ENCODE assay signal across 8 cellular contexts in the genomic region with DNA sequence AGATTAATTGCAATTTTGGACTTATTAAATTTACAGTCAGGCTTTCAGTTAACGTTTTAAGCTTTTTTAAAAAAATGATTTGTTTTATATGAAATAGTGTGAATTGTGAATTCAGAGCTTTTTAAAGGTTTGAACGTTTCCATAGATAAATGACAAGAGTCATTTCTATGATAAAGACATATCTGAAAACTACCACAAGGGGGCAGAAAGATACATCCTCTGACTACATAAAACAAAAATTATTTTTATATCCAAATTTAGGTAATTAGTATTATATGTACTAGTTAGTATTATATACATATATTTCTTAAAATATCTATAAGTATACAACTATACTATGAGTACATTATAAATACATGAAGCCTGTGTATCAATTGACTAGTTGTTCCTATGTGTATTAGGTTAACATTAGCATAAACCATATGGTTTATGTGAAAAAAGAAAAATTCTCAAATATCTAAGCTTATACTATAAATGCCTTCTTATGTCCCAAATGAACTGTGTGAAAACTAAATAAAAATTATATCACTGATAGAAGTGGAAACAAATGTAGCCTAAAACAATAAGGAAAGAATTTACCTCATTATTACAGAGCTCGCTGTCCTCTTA.
A peak's percentile ranks its signal among the peaks of the same experiment; 100 is the strongest.
DNase-seq lines count a peak whose midpoint lies in the region; TF ChIP-seq lines count a peak whose summit lies in the region.

No MANE protein-coding gene starts in this region.

- no peaks in the 10 kb centered on the region for H3K36me3 ChIP-seq in WERI-Rb-1

- H3K4me3 ChIP-seq in WERI-Rb-1 (ENCODE audit: low read depth, low read length), result no peak overlapping the region

- no peaks in the 10 kb centered on the region for H3K27me3 ChIP-seq in WERI-Rb-1 (ENCODE audit: insufficient read depth, low read depth, severe bottlenecking)

- DNase-seq in NCI-H2029 treated with DMSO at 0.1 percent for 48 hours (lab: John Stamatoyannopoulos, UW), result peak; percentile 5
- no peak for DNase-seq in NCI-H2029 (lab: John Stamatoyannopoulos, UW)
- peak; percentile 6 for DNase-seq in NCI-H1092 treated with DMSO at 0.1 percent for 48 hours (lab: John Stamatoyannopoulos, UW)
- DNase-seq in dedifferentiated amniotic fluid mesenchymal stem cell (ENCODE audit: extremely low spot score), result peak; percentile 39
- peak; percentile 20 for DNase-seq in renal cortical epithelial cell (ENCODE audit: low read depth)
- no peak for DNase-seq in WERI-Rb-1
- DNase-seq in stimulated activated CD4-positive, alpha-beta T cell treated with anti-CD3 and anti-CD28 coated beads, Interleukin-2, amount 100 ng/mL, for 24 hours, result no peak
- no peak for DNase-seq in inferior parietal cortex (ENCODE audit: extremely low spot score)

- TF ChIP-seq CTCF in WERI-Rb-1 (IDR thresholded peaks at IDR 0.05; ENCODE audit: low read depth, low read length), result no peak

- H3K27ac ChIP-seq in WERI-Rb-1, result no peak overlapping the region

- no peaks in the 10 kb centered on the region for H3K9me3 ChIP-seq in WERI-Rb-1 (ENCODE audit: severe bottlenecking)

Comparison
In these comparisons a context has a peak if more than half of its experiments do, and no peak if none do; other contexts are left out.
1. DNase-seq: peak in NCI-H2029 treated with DMSO at 0.1 percent for 48 hours (single experiment), NCI-H1092 treated with DMSO at 0.1 percent for 48 hours (single experiment), dedifferentiated amniotic fluid mesenchymal stem cell (single experiment) and renal cortical epithelial cell (single experiment); none in NCI-H2029 (single experiment), WERI-Rb-1 (single experiment), stimulated activated CD4-positive, alpha-beta T cell treated with anti-CD3 and anti-CD28 coated beads, Interleukin-2, amount 100 ng/mL, for 24 hours (0 of 2) and inferior parietal cortex (single experiment).